33 cellular contexts compared by ENCODE assay signal in genomic region chr16:69267633-69268032, GRCh38.
"Had no signal": no experiment of that assay in that cellular context is flagged by ENCODE, and none has a peak within 500 bp of the region (broad histone marks: within the 10 kb centered on the region; RNA-seq: fewer than 3 reads in every experiment).

No MANE protein-coding gene starts in this region.

- H3K4me1 ChIP-seq: body of pancreas had no signal

- ATAC-seq: activated naive CD8-positive, alpha-beta T cell treated with anti-CD3 and anti-CD28 coated beads, Interleukin-2, amount 50 U/mL, for 24 hours; activated T-cell treated with anti-CD3 and anti-CD28 coated beads, Interleukin-2, amount 50 U/mL, for 72 hours; body of pancreas; effector memory CD8-positive, alpha-beta T cell; esophagus mucosa; heart left ventricle; T-helper 17 cell had no signal

- DNase-seq: activated CD4-positive, alpha-beta memory T cell treated with anti-CD3 and anti-CD28 coated beads, Interleukin-2, amount 10 ng/mL, durations not matched to agents 7 days and 5 days; activated CD4-positive, alpha-beta T cell treated with anti-CD3 and anti-CD28 coated beads for 1 hour; activated CD4-positive, alpha-beta T cell treated with anti-CD3 and anti-CD28 coated beads for 4 hours; activated CD4-positive, alpha-beta T cell treated with anti-CD3 and anti-CD28 coated beads, Interleukin-2, amount 10 ng/mL, durations not matched to agents 7 days and 5 days; activated CD4-positive, alpha-beta T cell treated with anti-CD3 and anti-CD28 coated beads, Interleukin-2, amount 50 U/mL, for 4 hours; activated CD8-positive, alpha-beta memory T cell treated with anti-CD3 and anti-CD28 coated beads, Interleukin-2, amount 50 U/mL, for 48 hours; activated effector memory CD4-positive, alpha-beta T cell treated with Interleukin-2 at 50 U/mL for 16 hours; activated gamma-delta T cell treated with Interleukin-2 at 50 U/mL for 16 hours; activated naive CD4-positive, alpha-beta T cell treated with anti-CD3 and anti-CD28 coated beads, Interleukin-2, amount 50 U/mL, for 16 hours; activated naive CD4-positive, alpha-beta T cell treated with Interleukin-2 at 50 U/mL for 16 hours; activated naive CD8-positive, alpha-beta T cell treated with anti-CD3 and anti-CD28 coated beads for 36 hours; activated naive CD8-positive, alpha-beta T cell treated with anti-CD3 and anti-CD28 coated beads, Interleukin-2, amount 50 U/mL, for 24 hours; activated T-cell treated with anti-CD3 and anti-CD28 coated beads for 4 hours; activated T-cell treated with anti-CD3 and anti-CD28 coated beads, Interleukin-2, amount 50 U/mL, for 24 hours; activated T-cell treated with anti-CD3 and anti-CD28 coated beads, Interleukin-2, amount 50 U/mL, for 72 hours; adrenal gland; amygdala; aorta; body of pancreas; caudate nucleus; cortex of kidney; dermis blood vessel endothelial cell; effector CD4-positive, alpha-beta T cell; effector memory CD8-positive, alpha-beta T cell; foreskin fibroblast; glutamatergic neuron; heart left ventricle; T-helper 1 cell; T-helper 17 cell; T1000 had no signal

- H3K9me3 Mint-ChIP-seq: activated CD4-positive, alpha-beta memory T cell treated with anti-CD3 and anti-CD28 coated beads, Interleukin-2, amount 10 ng/mL, durations not matched to agents 7 days and 5 days; activated CD4-positive, alpha-beta T cell treated with anti-CD3 and anti-CD28 coated beads, Interleukin-2, amount 10 ng/mL, durations not matched to agents 7 days and 5 days; activated naive CD8-positive, alpha-beta T cell treated with anti-CD3 and anti-CD28 coated beads for 36 hours; activated naive CD8-positive, alpha-beta T cell treated with anti-CD3 and anti-CD28 coated beads, Interleukin-2, amount 50 U/mL, for 24 hours; activated T-cell treated with anti-CD3 and anti-CD28 coated beads, Interleukin-2, amount 50 U/mL, for 24 hours; activated T-cell treated with anti-CD3 and anti-CD28 coated beads, Interleukin-2, amount 50 U/mL, for 72 hours; effector memory CD8-positive, alpha-beta T cell; T-helper 2 cell treated with Interferon-gamma antibody and Interleukin-4, amounts not matched to agents 5 μg/mL and 100 μg/mL, for 36 hours had no signal

- H3K4me3 Mint-ChIP-seq: activated CD4-positive, alpha-beta memory T cell treated with anti-CD3 and anti-CD28 coated beads, Interleukin-2, amount 10 ng/mL, durations not matched to agents 7 days and 5 days; activated CD4-positive, alpha-beta T cell treated with anti-CD3 and anti-CD28 coated beads, Interleukin-2, amount 10 ng/mL, durations not matched to agents 7 days and 5 days; activated naive CD8-positive, alpha-beta T cell treated with anti-CD3 and anti-CD28 coated beads for 36 hours; activated naive CD8-positive, alpha-beta T cell treated with anti-CD3 and anti-CD28 coated beads, Interleukin-2, amount 50 U/mL, for 24 hours; activated T-cell treated with anti-CD3 and anti-CD28 coated beads, Interleukin-2, amount 50 U/mL, for 24 hours; activated T-cell treated with anti-CD3 and anti-CD28 coated beads, Interleukin-2, amount 50 U/mL, for 72 hours; effector memory CD8-positive, alpha-beta T cell; T-helper 17 cell; T-helper 2 cell treated with Interferon-gamma antibody and Interleukin-4, amounts not matched to agents 5 μg/mL and 100 μg/mL, for 36 hours had no signal

- H3K4me3 ChIP-seq: adrenal gland, body of pancreas, heart left ventricle had no signal

- H3K27me3 Mint-ChIP-seq: activated CD4-positive, alpha-beta memory T cell treated with anti-CD3 and anti-CD28 coated beads, Interleukin-2, amount 10 ng/mL, durations not matched to agents 7 days and 5 days; activated CD4-positive, alpha-beta T cell treated with anti-CD3 and anti-CD28 coated beads, Interleukin-2, amount 10 ng/mL, durations not matched to agents 7 days and 5 days; activated naive CD8-positive, alpha-beta T cell treated with anti-CD3 and anti-CD28 coated beads for 36 hours; activated naive CD8-positive, alpha-beta T cell treated with anti-CD3 and anti-CD28 coated beads, Interleukin-2, amount 50 U/mL, for 24 hours; activated T-cell treated with anti-CD3 and anti-CD28 coated beads, Interleukin-2, amount 50 U/mL, for 24 hours; effector memory CD8-positive, alpha-beta T cell; T-helper 17 cell had no signal

- H3K27ac Mint-ChIP-seq: activated CD4-positive, alpha-beta memory T cell treated with anti-CD3 and anti-CD28 coated beads, Interleukin-2, amount 10 ng/mL, durations not matched to agents 7 days and 5 days; activated CD4-positive, alpha-beta T cell treated with anti-CD3 and anti-CD28 coated beads, Interleukin-2, amount 10 ng/mL, durations not matched to agents 7 days and 5 days; activated naive CD8-positive, alpha-beta T cell treated with anti-CD3 and anti-CD28 coated beads for 36 hours; activated naive CD8-positive, alpha-beta T cell treated with anti-CD3 and anti-CD28 coated beads, Interleukin-2, amount 50 U/mL, for 24 hours; activated T-cell treated with anti-CD3 and anti-CD28 coated beads, Interleukin-2, amount 50 U/mL, for 24 hours; activated T-cell treated with anti-CD3 and anti-CD28 coated beads, Interleukin-2, amount 50 U/mL, for 72 hours; effector memory CD8-positive, alpha-beta T cell; T-helper 2 cell treated with Interferon-gamma antibody and Interleukin-4, amounts not matched to agents 5 μg/mL and 100 μg/mL, for 36 hours had no signal

- H3K4me1 Mint-ChIP-seq: activated naive CD8-positive, alpha-beta T cell treated with anti-CD3 and anti-CD28 coated beads for 36 hours had no signal

- H3K27me3 ChIP-seq: adrenal gland, body of pancreas, heart left ventricle had no signal

- H3K9me3 ChIP-seq: adrenal gland, body of pancreas, heart left ventricle had no signal

- H3K27ac ChIP-seq: adrenal gland, body of pancreas, epithelial cell of prostate, heart left ventricle had no signal
